1 cellular context compared by ENCODE assay signal in genomic region chr5:177409043-177409801, GRCh38.
A peak's percentile ranks its signal among the peaks of the same experiment; 100 is the strongest.
TF ChIP-seq lines count a peak whose summit lies in the region.

TSS of gene F12 (minus strand) at chr5:177409564. CDS start at chr5:177409527, 37 bp downstream.

TF ChIP-seq in HepG2, 621 proteins besides CTCF, POLR2A, EP300 and RAD21 (continued from another document and continues in another):
- TF ChIP-seq SIN3A (IDR thresholded peaks at IDR 0.05; ENCODE audit: borderline replicate concordance, low read depth, low read length) (no peak), ZNF883 (CRISPR knock-in tag; IDR thresholded peaks at IDR 0.05; ENCODE audit: not compliant biosample characterization) (no peak), TBL1XR1 (IDR thresholded peaks at IDR 0.05; ENCODE audit: borderline replicate concordance, low read length, partially characterized antibody) (no peak), PHF5A (CRISPR knock-in tag; IDR thresholded peaks at IDR 0.05; ENCODE audit: low read depth, unreplicated experiment) (no peak), FOXP1 (IDR thresholded peaks at IDR 0.05) (no peak), FOXP1 (CRISPR knock-in tag; IDR thresholded peaks at IDR 0.05) (0 out of 2 replicates have a peak, but pooled peaks have one; percentile 18), RNF219 (CRISPR knock-in tag; IDR thresholded peaks at IDR 0.05) (no peak), ZNF710 (CRISPR knock-in tag; IDR thresholded peaks at IDR 0.05; ENCODE audit: borderline replicate concordance) (no peak), MBD4 (IDR thresholded peaks at IDR 0.05; ENCODE audit: borderline replicate concordance, low read length) (no peak), FOXC1 (CRISPR knock-in tag; IDR thresholded peaks at IDR 0.05; ENCODE audit: borderline replicate concordance) (no peak), ZIK1 (CRISPR knock-in tag; IDR thresholded peaks at IDR 0.05; ENCODE audit: borderline replicate concordance, low read depth) (no peak), ATF1 (CRISPR knock-in tag; IDR thresholded peaks at IDR 0.05) (no peak), DNMT3B (CRISPR knock-in tag; conservative IDR thresholded peaks at IDR 0.05) (no peak), ZNF24 (IDR thresholded peaks at IDR 0.05) (no peak), SMARCC2 (IDR thresholded peaks at IDR 0.05) (no peak), BRCA1 (CRISPR knock-in tag; IDR thresholded peaks at IDR 0.05) (no peak), ZNF362 (CRISPR knock-in tag; IDR thresholded peaks at IDR 0.05; ENCODE audit: borderline replicate concordance) (no peak), GPBP1L1 (CRISPR knock-in tag; IDR thresholded peaks at IDR 0.05) (no peak), ARNTL (CRISPR knock-in tag; IDR thresholded peaks at IDR 0.05) (no peak), NFKBIZ (CRISPR knock-in tag; IDR thresholded peaks at IDR 0.05) (no peak), MED1 (CRISPR knock-in tag; IDR thresholded peaks at IDR 0.05) (no peak), IRF2 (CRISPR knock-in tag; IDR thresholded peaks at IDR 0.05) (0 out of 2 replicates have a peak, but pooled peaks have one; percentile 15), NR2C2 (CRISPR knock-in tag; IDR thresholded peaks at IDR 0.05; ENCODE audit: borderline replicate concordance) (no peak), ZSCAN22 (CRISPR knock-in tag; IDR thresholded peaks at IDR 0.05) (no peak), SOX5 (CRISPR knock-in tag; IDR thresholded peaks at IDR 0.05; ENCODE audit: borderline replicate concordance) (no peak), SMARCE1 (IDR thresholded peaks at IDR 0.05; ENCODE audit: borderline replicate concordance) (no peak), ZNF460 (CRISPR knock-in tag; IDR thresholded peaks at IDR 0.05; ENCODE audit: borderline replicate concordance) (no peak), ZNF550 (CRISPR knock-in tag; IDR thresholded peaks at IDR 0.05; ENCODE audit: borderline replicate concordance) (no peak), ZMYM3 (CRISPR knock-in tag; IDR thresholded peaks at IDR 0.05) (peak; percentile 69), FOXP4 (CRISPR knock-in tag; IDR thresholded peaks at IDR 0.05) (no peak), NFKB2 (CRISPR knock-in tag; IDR thresholded peaks at IDR 0.05; ENCODE audit: borderline replicate concordance) (no peak), SPEN (CRISPR knock-in tag; IDR thresholded peaks at IDR 0.05; ENCODE audit: low read depth) (no peak; the same call in 1 of the 2 replicates), ZNF597 (CRISPR knock-in tag; IDR thresholded peaks at IDR 0.05) (no peak), ZBTB10 (CRISPR knock-in tag; IDR thresholded peaks at IDR 0.05; ENCODE audit: borderline replicate concordance) (no peak), ZNF841 (CRISPR knock-in tag; IDR thresholded peaks at IDR 0.05; ENCODE audit: borderline replicate concordance) (no peak), AGO1 (IDR thresholded peaks at IDR 0.05; ENCODE audit: low read depth, low read length, poor library complexity, severe bottlenecking) (no peak), TOPORS (CRISPR knock-in tag; IDR thresholded peaks at IDR 0.05) (no peak), PBX3 (CRISPR knock-in tag; IDR thresholded peaks at IDR 0.05; ENCODE audit: borderline replicate concordance) (no peak), ZFP36L1 (CRISPR knock-in tag; IDR thresholded peaks at IDR 0.05) (no peak), ARID4A (CRISPR knock-in tag; IDR thresholded peaks at IDR 0.05; ENCODE audit: borderline replicate concordance) (peak; percentile 42; the same call in 1 of the 2 replicates), PPARG (CRISPR knock-in tag; conservative IDR thresholded peaks at IDR 0.05) (no peak), ZNF296 (CRISPR knock-in tag; conservative IDR thresholded peaks at IDR 0.05) (no peak), SMAD1 (CRISPR knock-in tag; IDR thresholded peaks at IDR 0.05; ENCODE audit: borderline replicate concordance, low read depth) (no peak), PTBP1 (IDR thresholded peaks at IDR 0.05; ENCODE audit: low read depth, low read length, poor library complexity, severe bottlenecking) (no peak), NBN (conservative IDR thresholded peaks at IDR 0.05) (no peak), ZKSCAN1 (IDR thresholded peaks at IDR 0.05; ENCODE audit: low read length) (no peak), PHF8 (CRISPR knock-in tag; IDR thresholded peaks at IDR 0.05) (no peak), NFIB (CRISPR knock-in tag; IDR thresholded peaks at IDR 0.05; ENCODE audit: borderline replicate concordance) (no peak), TSC22D2 (CRISPR knock-in tag; IDR thresholded peaks at IDR 0.05; ENCODE audit: borderline replicate concordance) (no peak), ZNF143 (CRISPR knock-in tag; IDR thresholded peaks at IDR 0.05) (no peak), SP4 (CRISPR knock-in tag; IDR thresholded peaks at IDR 0.05) (peak; percentile 54; the same call in 1 of the 2 replicates), HNRNPL (IDR thresholded peaks at IDR 0.05; ENCODE audit: low read depth, low read length) (no peak)
